16 cellular contexts compared by ENCODE assay signal in the genomic region with DNA sequence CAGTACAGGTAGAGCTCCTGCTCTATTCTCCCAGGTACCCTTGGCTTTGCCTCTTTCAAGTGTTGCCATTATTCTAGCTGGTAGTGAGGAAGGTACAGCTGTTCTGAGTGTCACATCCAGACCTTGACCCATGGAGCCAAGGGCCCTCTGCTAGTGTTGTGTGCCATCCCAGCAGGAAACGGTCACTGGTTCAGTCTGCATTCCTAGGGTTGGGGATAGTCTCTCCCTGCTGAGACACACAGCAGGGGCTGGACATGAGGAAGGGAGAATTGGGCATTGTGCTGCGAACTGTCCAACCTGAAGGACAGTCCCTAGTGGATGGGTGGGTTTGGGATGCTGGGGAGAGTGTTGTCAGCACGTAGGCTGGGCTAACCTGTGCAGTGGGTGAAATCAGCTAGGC.
"Had no signal": no experiment of that assay in that cellular context is flagged by ENCODE, and none has a peak within 500 bp of the region (broad histone marks: within the 10 kb centered on the region; RNA-seq: fewer than 3 reads in every experiment).

No MANE protein-coding gene starts in this region.

- H3K4me3 ChIP-seq: coronary artery, heart right ventricle, right atrium auricular region, stomach had no signal

- H3K9me3 Mint-ChIP-seq: naive B cell had no signal

- H3K9me3 ChIP-seq: heart right ventricle, neutrophil, right atrium auricular region, stomach had no signal

- H3K27me3 ChIP-seq: heart right ventricle, neutrophil, right atrium auricular region, stomach had no signal

- H3K4me1 Mint-ChIP-seq: naive B cell had no signal

- H3K27ac ChIP-seq: coronary artery, heart right ventricle, neutrophil, right atrium auricular region, stomach had no signal

- H3K4me1 ChIP-seq: heart right ventricle, right atrium auricular region had no signal

- H3K4me3 Mint-ChIP-seq: nephron had no signal

- H3K27me3 Mint-ChIP-seq: naive B cell had no signal

- DNase-seq: effector CD4-positive, alpha-beta T cell; foreskin melanocyte; heart right ventricle; hypothalamus; kidney glomerular epithelial cell; mesendoderm; naive B cell; posterior cingulate gyrus; small intestine; stimulated activated CD4-positive, alpha-beta T cell treated with anti-CD3 and anti-CD28 coated beads, Interleukin-12 subunit alpha, Interleukin-12 subunit beta, amount 100 ng/mL, for 4 hours; stimulated activated naive CD4-positive, alpha-beta T cell; stomach had no signal
